ENCODE assay signal across 34 cellular contexts in the genomic region with DNA sequence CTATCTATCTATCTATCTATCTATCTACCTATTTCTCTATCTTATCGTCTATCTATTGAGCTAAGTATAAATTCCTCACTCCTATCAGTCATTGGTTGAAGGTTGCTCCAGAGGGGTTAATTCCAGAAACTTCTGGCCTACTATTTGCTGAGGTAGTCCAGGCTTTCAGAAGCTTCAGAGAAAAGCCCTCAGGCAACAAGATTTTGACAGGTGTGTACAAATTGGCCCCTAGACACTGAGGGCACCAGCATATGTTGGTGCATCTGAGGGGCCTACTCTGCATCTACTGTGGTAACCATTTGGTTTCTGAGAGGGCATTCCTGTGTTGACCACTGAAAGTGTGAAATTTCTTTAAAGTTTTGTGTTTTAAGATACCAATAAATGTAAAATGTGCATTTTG.
"Had no signal": no experiment of that assay in that cellular context is flagged by ENCODE, and none has a peak within 500 bp of the region (broad histone marks: within the 10 kb centered on the region; RNA-seq: fewer than 3 reads in every experiment).

No MANE protein-coding gene starts in this region.

- H3K27me3 ChIP-seq: MG63 had no signal

- H3K4me3 ChIP-seq: MG63 had no signal

- DNase-seq: Karpas-422, Kasumi-1, MG63, NCI-H1048, NCI-H1092, NCI-H1092 treated with DMSO at 0.1 percent for 48 hours, NCI-H1105, NCI-H1105 treated with DMSO at 0.1 percent for 48 hours, NCI-H1417, NCI-H1417 treated with DMSO at 0.1 percent for 48 hours, NCI-H1436, NCI-H1436 treated with DMSO at 0.1 percent for 48 hours, NCI-H146, NCI-H1694, NCI-H1694 treated with DMSO at 0.1 percent for 48 hours, NCI-H187, NCI-H187 treated with DMSO at 0.1 percent for 48 hours, NCI-H1930, NCI-H2029, NCI-H2029 treated with DMSO at 0.1 percent for 48 hours, NCI-H2081, NCI-H2081 treated with DMSO at 0.1 percent for 48 hours, NCI-H2107, NCI-H2171, NCI-H2171 treated with DMSO at 0.1 percent for 48 hours, NCI-H2227 treated with DMSO at 0.1 percent for 48 hours, NCI-H226, NCI-H345, NCI-H446, NCI-H446 treated with DMSO at 0.1 percent for 48 hours, NCI-H510A, NCI-H510A treated with DMSO at 0.1 percent for 48 hours, NCI-H524, NCI-H524 treated with DMSO at 0.1 percent for 48 hours had no signal

- H3K9me3 ChIP-seq: MG63 had no signal

- H3K36me3 ChIP-seq: MG63 had no signal
